1 cellular context compared by ENCODE assay signal in genomic region chr12:121632069-121632970, GRCh38.
TF ChIP-seq lines count a peak whose summit lies in the region.

No MANE protein-coding gene starts in this region.

TF ChIP-seq in IMR-90, 13 proteins besides CTCF, POLR2A, EP300 and RAD21 (continued from another document):
- TF ChIP-seq RCOR1 (IDR thresholded peaks at IDR 0.05; ENCODE audit: insufficient replicate concordance, low read length): no peak
- no peak for TF ChIP-seq CHD1 (IDR thresholded peaks at IDR 0.05; ENCODE audit: low read depth, low read length)
- TF ChIP-seq MAFK (IDR thresholded peaks at IDR 0.05; ENCODE audit: low read depth, low read length): no peak
- TF ChIP-seq CEBPB (IDR thresholded peaks at IDR 0.05; ENCODE audit: low read depth, low read length): no peak
TF ChIP-seq in IMR-90: peak in this region for 0.
